In the genomic region with DNA sequence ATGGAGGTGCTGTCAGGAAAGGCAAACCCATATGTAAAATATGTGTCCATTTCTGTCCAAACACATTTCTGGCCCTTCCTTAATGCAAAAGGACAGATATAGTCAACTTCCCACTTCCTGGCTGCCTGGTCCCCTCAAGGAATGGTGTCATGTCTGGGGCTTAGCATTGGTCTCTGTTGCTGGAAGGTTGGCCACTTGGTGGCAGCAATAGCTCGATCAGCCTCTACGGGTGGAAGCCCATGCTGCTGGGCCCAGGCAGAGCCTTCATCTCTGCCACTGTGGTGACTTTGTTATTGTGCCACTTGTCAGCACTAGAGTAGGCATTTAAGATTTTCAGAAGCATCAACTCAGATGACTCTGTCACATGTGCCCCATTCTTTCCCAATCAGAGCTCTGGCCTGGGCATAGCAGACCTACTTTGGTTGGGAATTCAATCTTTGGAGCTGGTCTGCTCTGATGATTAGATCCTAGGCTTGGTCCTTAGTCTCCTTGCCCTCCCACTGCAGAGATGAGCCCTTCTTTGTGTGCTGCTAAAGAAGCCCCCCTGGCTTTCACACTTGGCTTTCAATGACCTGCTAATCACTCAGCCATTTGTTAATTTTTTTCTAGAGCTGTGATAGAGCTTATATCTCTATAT, we compare ENCODE assay signal across 8 cellular contexts. TPM values are rescaled to one million over a fixed set of nuclear protein-coding genes. Genes with fewer than 3 reads are reported as not detected.
DNase-seq lines count a peak whose midpoint lies in the region; ATAC-seq and TF ChIP-seq lines count a peak whose summit lies in the region.

No MANE protein-coding gene starts in this region.

- WGBS in gastroesophageal sphincter (ENCODE audit: low coverage in 1 of 2), 2 donors: 0% methylated on average over 1 of the region's 2 CpGs; no CpG with 5 or more reads in 1 of the 2 donors

- no peaks in the 10 kb centered on the region for H3K79me2 ChIP-seq in osteoblast (ENCODE audit: insufficient read depth, low read length)

- ATAC-seq in HG03460 (IDR thresholded peaks at IDR 0.05; ENCODE audit: unreplicated experiment) (peak; percentile 68), gastroesophageal sphincter (no peak), omental fat pad (ENCODE audit: low FRiP score) (no peak)

- peaks cover 5% of the 10 kb centered on the region for H3K4me1 Mint-ChIP-seq in activated T-helper 2 cell treated with anti-CD3 and anti-CD28 coated beads, Interferon-gamma antibody, Interleukin-2, Interleukin-4, amounts not matched to agents 10 μg/mL and 5 μg/mL and 100 μg/mL, durations not matched to agents 14 hours and 24 hours and 36 hours (ENCODE audit: low read depth)

- H3K27me3 ChIP-seq in NT2/D1 (ENCODE audit: insufficient read depth, insufficient read length) (no peaks in the 10 kb centered on the region), gastroesophageal sphincter (no peaks in the 10 kb centered on the region), osteoblast (ENCODE audit: insufficient read depth, low read length) (no peaks in the 10 kb centered on the region)

- peaks cover 14% of the 10 kb centered on the region for H3K9me3 ChIP-seq in NT2/D1 (ENCODE audit: insufficient read depth, low read length)
- no peaks in the 10 kb centered on the region for H3K9me3 ChIP-seq in gastroesophageal sphincter
- H3K9me3 ChIP-seq in osteoblast (ENCODE audit: low read depth, low read length): no peaks in the 10 kb centered on the region

- H3K9ac ChIP-seq in NT2/D1 (ENCODE audit: insufficient read length, low read depth): no peak overlapping the region

- H3K4me3 Mint-ChIP-seq in activated T-helper 2 cell treated with anti-CD3 and anti-CD28 coated beads, Interferon-gamma antibody, Interleukin-2, Interleukin-4, amounts not matched to agents 10 μg/mL and 5 μg/mL and 100 μg/mL, durations not matched to agents 14 hours and 24 hours and 36 hours (ENCODE audit: low read depth): no peak overlapping the region

- in situ Hi-C loops in GM13977 (cut with MboI; ENCODE audit: low pct_unique_long_range_greater_than_20kb, low sequenced_read_pairs, unreplicated experiment): loop anchor here (25.0 kb wide), 1 partner anchor 187 kb away; no protein-coding TSS in a partner anchor

- H3K27ac ChIP-seq in gastroesophageal sphincter (no peak overlapping the region), osteoblast (ENCODE audit: low read depth, low read length) (no peak overlapping the region)

- TF ChIP-seq CTCF in GM13977 (IDR thresholded peaks at IDR 0.05; ENCODE audit: extremely low read depth, insufficient read depth, missing control alignments) (peak; percentile 80), gastroesophageal sphincter (IDR thresholded peaks at IDR 0.05) (peak; percentile 42 to 78 (median 57)), osteoblast (IDR thresholded peaks at IDR 0.05; ENCODE audit: extremely low read depth, low read depth, low read length) (peak; percentile 84), omental fat pad (IDR thresholded peaks at IDR 0.05) (no peak)

- no peaks in the 10 kb centered on the region for H3K36me3 ChIP-seq in NT2/D1 (ENCODE audit: insufficient read depth, insufficient read length, low read length)
- no peaks in the 10 kb centered on the region for H3K36me3 ChIP-seq in gastroesophageal sphincter
- no peaks in the 10 kb centered on the region for H3K36me3 ChIP-seq in osteoblast (ENCODE audit: insufficient read depth, low read length)

- H3K4me1 ChIP-seq in NT2/D1 (ENCODE audit: insufficient read depth, insufficient read length) (no peaks in the 10 kb centered on the region), gastroesophageal sphincter (no peaks in the 10 kb centered on the region), osteoblast (ENCODE audit: insufficient read depth, low read length) (no peaks in the 10 kb centered on the region)

- no peak overlapping the region for H3K27ac Mint-ChIP-seq in activated T-helper 2 cell treated with anti-CD3 and anti-CD28 coated beads, Interferon-gamma antibody, Interleukin-2, Interleukin-4, amounts not matched to agents 10 μg/mL and 5 μg/mL and 100 μg/mL, durations not matched to agents 14 hours and 24 hours and 36 hours

- no peaks in the 10 kb centered on the region for H4K20me1 ChIP-seq in osteoblast (ENCODE audit: insufficient read depth, low read length)

- H3K27me3 Mint-ChIP-seq in activated T-helper 2 cell treated with anti-CD3 and anti-CD28 coated beads, Interferon-gamma antibody, Interleukin-2, Interleukin-4, amounts not matched to agents 10 μg/mL and 5 μg/mL and 100 μg/mL, durations not matched to agents 14 hours and 24 hours and 36 hours (ENCODE audit: low read depth): peaks cover 13% of the 10 kb centered on the region

- H3K36me3 Mint-ChIP-seq in activated T-helper 2 cell treated with anti-CD3 and anti-CD28 coated beads, Interferon-gamma antibody, Interleukin-2, Interleukin-4, amounts not matched to agents 10 μg/mL and 5 μg/mL and 100 μg/mL, durations not matched to agents 14 hours and 24 hours and 36 hours (ENCODE audit: low read depth): no peaks in the 10 kb centered on the region

- DNase-seq in AG08395 (ENCODE audit: low spot score) (peak; percentile 67), GM13977 (ENCODE audit: low spot score) (peak; percentile 45), NT2/D1 (ENCODE audit: low read depth, low spot score) (peak; percentile 70), osteoblast (ENCODE audit: insufficient read length, low spot score, missing footprints) (no peak), omental fat pad (ENCODE audit: low spot score) (no peak)
- peak; percentile 21 for DNase-seq in activated T-helper 2 cell treated with anti-CD3 and anti-CD28 coated beads, Interferon-gamma antibody, Interleukin-2, Interleukin-4, amounts not matched to agents 10 μg/mL and 5 μg/mL and 100 μg/mL, durations not matched to agents 14 hours and 24 hours and 36 hours (ENCODE audit: low spot score)

- no peak overlapping the region for H2AFZ ChIP-seq in osteoblast (ENCODE audit: low read length)

- no peak for TF ChIP-seq POLR2A in gastroesophageal sphincter (IDR thresholded peaks at IDR 0.05)

- no peaks in the 10 kb centered on the region for H3K9me3 Mint-ChIP-seq in activated T-helper 2 cell treated with anti-CD3 and anti-CD28 coated beads, Interferon-gamma antibody, Interleukin-2, Interleukin-4, amounts not matched to agents 10 μg/mL and 5 μg/mL and 100 μg/mL, durations not matched to agents 14 hours and 24 hours and 36 hours

- intact Hi-C loops in activated T-helper 2 cell treated with anti-CD3 and anti-CD28 coated beads, Interferon-gamma antibody, Interleukin-2, Interleukin-4, amounts not matched to agents 10 μg/mL and 5 μg/mL and 100 μg/mL, durations not matched to agents 14 hours and 24 hours and 36 hours (cut with micrococcal nuclease): loop anchor here (1.0 kb wide), 2 partner anchors 105 to 192 kb away; no protein-coding TSS in a partner anchor

- no peak for TF ChIP-seq EP300 in gastroesophageal sphincter (IDR thresholded peaks at IDR 0.05)

- H3K4me3 ChIP-seq in NT2/D1 (ENCODE audit: insufficient read length, low read depth): no peak overlapping the region
- H3K4me3 ChIP-seq in gastroesophageal sphincter: no peak overlapping the region
- no peak overlapping the region for H3K4me3 ChIP-seq in osteoblast (ENCODE audit: insufficient read depth, low read length)

- H3K4me2 ChIP-seq in osteoblast (ENCODE audit: insufficient read depth, low read length): no peak overlapping the region

RNA-seq across cellular contexts. Expression of a gene that starts 51.0 kb away (rescaled TPM):
- not detected in 2 replicates for total RNA-seq in activated T-helper 2 cell treated with anti-CD3 and anti-CD28 coated beads, Interferon-gamma antibody, Interleukin-2, Interleukin-4, amounts not matched to agents 10 μg/mL and 5 μg/mL and 100 μg/mL, durations not matched to agents 14 hours and 24 hours and 36 hours
- total RNA-seq in gastroesophageal sphincter (1 to 10 TPM in 3 of 4 donors, under 1 TPM in 1; 0.22 to 3.4 (median 1.2) TPM), osteoblast (not detected in 2 replicates), omental fat pad (1 to 10 TPM in 1 of 4 donors, under 1 TPM in 3; 0.12 to 5.7 (median 0.58) TPM)

RNA-seq across cellular contexts. Expression of a gene that starts 58.5 kb away (rescaled TPM):
- 69.5 and 71.8 TPM in 2 replicates for total RNA-seq in activated T-helper 2 cell treated with anti-CD3 and anti-CD28 coated beads, Interferon-gamma antibody, Interleukin-2, Interleukin-4, amounts not matched to agents 10 μg/mL and 5 μg/mL and 100 μg/mL, durations not matched to agents 14 hours and 24 hours and 36 hours
- 10 to 100 TPM; 42.1 to 73.8 (median 62.3) TPM for total RNA-seq in gastroesophageal sphincter
- total RNA-seq in osteoblast: 97.4 and 108 TPM in 2 replicates
- 10 to 100 TPM; 50.9 to 77.9 (median 55.4) TPM for total RNA-seq in omental fat pad

Comparison
In these comparisons a context has a peak if more than half of its experiments do, and no peak if none do; other contexts are left out.
1. DNase-seq: peak in AG08395 (single experiment), GM13977 (single experiment), NT2/D1 (single experiment) and activated T-helper 2 cell treated with anti-CD3 and anti-CD28 coated beads, Interferon-gamma antibody, Interleukin-2, Interleukin-4, amounts not matched to agents 10 μg/mL and 5 μg/mL and 100 μg/mL, durations not matched to agents 14 hours and 24 hours and 36 hours (single experiment); none in osteoblast (single experiment) and omental fat pad (single experiment).
2. CTCF ChIP-seq: peak in GM13977 (single experiment), gastroesophageal sphincter (4 of 4) and osteoblast (single experiment); none in omental fat pad (0 of 3).